In genomic region chr13:44576396-44577235, GRCh38 we compare ENCODE assay signal across 1 cellular context.
TF ChIP-seq lines count a peak whose summit lies in the region.

No MANE protein-coding gene starts in this region.

TF ChIP-seq in HEK293, 187 proteins besides CTCF, POLR2A, EP300 and RAD21 (continued from another document and continues in another):
- TF ChIP-seq ZSCAN23 (tag by site-specific recombination; IDR thresholded peaks at IDR 0.05) (no peak), HOXC10 (CRISPR knock-in tag; IDR thresholded peaks at IDR 0.05) (no peak), KLF7 (tag by site-specific recombination; IDR thresholded peaks at IDR 0.05; ENCODE audit: borderline replicate concordance) (no peak), ZNF777 (tag by site-specific recombination; IDR thresholded peaks at IDR 0.05; ENCODE audit: borderline replicate concordance) (no peak), ZNF146 (tag by site-specific recombination; IDR thresholded peaks at IDR 0.05) (no peak), ZNF211 (tag by site-specific recombination; IDR thresholded peaks at IDR 0.05; ENCODE audit: low read depth) (no peak), SCRT2 (tag by site-specific recombination; IDR thresholded peaks at IDR 0.05) (no peak), SALL2 (tag by site-specific recombination; IDR thresholded peaks at IDR 0.05; ENCODE audit: borderline replicate concordance) (no peak), ZNF214 (tag by site-specific recombination; IDR thresholded peaks at IDR 0.05; ENCODE audit: borderline replicate concordance) (no peak), ZNF121 (tag by site-specific recombination; IDR thresholded peaks at IDR 0.05) (no peak), ZNF747 (tag by site-specific recombination; IDR thresholded peaks at IDR 0.05) (no peak), ZNF350 (tag by site-specific recombination; IDR thresholded peaks at IDR 0.05) (no peak), ZNF555 (tag by site-specific recombination; conservative IDR thresholded peaks at IDR 0.05) (no peak), ZNF629 (tag by site-specific recombination; IDR thresholded peaks at IDR 0.05) (peak; percentile 30; the same call in 1 of the 2 replicates), ZNF677 (tag by site-specific recombination; IDR thresholded peaks at IDR 0.05) (0 out of 2 replicates have a peak, but pooled peaks have one; percentile 33), ZBTB20 (tag by site-specific recombination; IDR thresholded peaks at IDR 0.05) (peak; percentile 73; the same call in 1 of the 2 replicates), ZBTB17 (tag by site-specific recombination; IDR thresholded peaks at IDR 0.05) (peak; percentile 30; the same call in 1 of the 2 replicates), ZNF366 (tag by site-specific recombination; conservative IDR thresholded peaks at IDR 0.05) (0 out of 2 replicates have a peak, but pooled peaks have one; percentile 7), ZIC2 (tag by site-specific recombination; IDR thresholded peaks at IDR 0.05) (no peak), ZNF157 (tag by site-specific recombination; IDR thresholded peaks at IDR 0.05) (no peak), ZNF548 (tag by site-specific recombination; IDR thresholded peaks at IDR 0.05) (no peak), TRIM28 (IDR thresholded peaks at IDR 0.05; ENCODE audit: borderline replicate concordance, low read length) (no peak), ZNF610 (tag by site-specific recombination; IDR thresholded peaks at IDR 0.05; ENCODE audit: borderline replicate concordance) (no peak), ZNF10 (tag by site-specific recombination; IDR thresholded peaks at IDR 0.05) (no peak), ZNF2 (tag by site-specific recombination; IDR thresholded peaks at IDR 0.05) (peak; percentile 83), SP7 (tag by site-specific recombination; IDR thresholded peaks at IDR 0.05) (0 out of 2 replicates have a peak, but pooled peaks have one; percentile 44), FEZF1 (tag by site-specific recombination; IDR thresholded peaks at IDR 0.05) (peak; percentile 42), ZNF670 (tag by site-specific recombination; IDR thresholded peaks at IDR 0.05; ENCODE audit: low read depth) (no peak), ZNF239 (tag by site-specific recombination; IDR thresholded peaks at IDR 0.05) (no peak), ZSCAN5A (tag by site-specific recombination; IDR thresholded peaks at IDR 0.05) (no peak), ZNF26 (tag by site-specific recombination; IDR thresholded peaks at IDR 0.05) (no peak), ZNF114 (tag by site-specific recombination; IDR thresholded peaks at IDR 0.05) (no peak), ZNF623 (tag by site-specific recombination; IDR thresholded peaks at IDR 0.05) (no peak), ZNF426 (tag by site-specific recombination; IDR thresholded peaks at IDR 0.05) (no peak), KLF10 (tag by site-specific recombination; IDR thresholded peaks at IDR 0.05) (no peak), ZBTB6 (tag by site-specific recombination; IDR thresholded peaks at IDR 0.05) (no peak), ZNF792 (tag by site-specific recombination; IDR thresholded peaks at IDR 0.05) (no peak), ZNF280D (tag by site-specific recombination; IDR thresholded peaks at IDR 0.05) (no peak), BCL11B (tag by site-specific recombination; IDR thresholded peaks at IDR 0.05; ENCODE audit: low read depth) (no peak)
- TF ChIP-seq, protein P1, sequence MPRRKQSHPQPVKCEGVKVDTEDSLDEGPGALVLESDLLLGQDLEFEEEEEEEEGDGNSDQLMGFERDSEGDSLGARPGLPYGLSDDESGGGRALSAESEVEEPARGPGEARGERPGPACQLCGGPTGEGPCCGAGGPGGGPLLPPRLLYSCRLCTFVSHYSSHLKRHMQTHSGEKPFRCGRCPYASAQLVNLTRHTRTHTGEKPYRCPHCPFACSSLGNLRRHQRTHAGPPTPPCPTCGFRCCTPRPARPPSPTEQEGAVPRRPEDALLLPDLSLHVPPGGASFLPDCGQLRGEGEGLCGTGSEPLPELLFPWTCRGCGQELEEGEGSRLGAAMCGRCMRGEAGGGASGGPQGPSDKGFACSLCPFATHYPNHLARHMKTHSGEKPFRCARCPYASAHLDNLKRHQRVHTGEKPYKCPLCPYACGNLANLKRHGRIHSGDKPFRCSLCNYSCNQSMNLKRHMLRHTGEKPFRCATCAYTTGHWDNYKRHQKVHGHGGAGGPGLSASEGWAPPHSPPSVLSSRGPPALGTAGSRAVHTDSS (tag by site-specific recombination; IDR thresholded peaks at IDR 0.05), result peak; percentile 63
- TF ChIP-seq, protein P2, sequence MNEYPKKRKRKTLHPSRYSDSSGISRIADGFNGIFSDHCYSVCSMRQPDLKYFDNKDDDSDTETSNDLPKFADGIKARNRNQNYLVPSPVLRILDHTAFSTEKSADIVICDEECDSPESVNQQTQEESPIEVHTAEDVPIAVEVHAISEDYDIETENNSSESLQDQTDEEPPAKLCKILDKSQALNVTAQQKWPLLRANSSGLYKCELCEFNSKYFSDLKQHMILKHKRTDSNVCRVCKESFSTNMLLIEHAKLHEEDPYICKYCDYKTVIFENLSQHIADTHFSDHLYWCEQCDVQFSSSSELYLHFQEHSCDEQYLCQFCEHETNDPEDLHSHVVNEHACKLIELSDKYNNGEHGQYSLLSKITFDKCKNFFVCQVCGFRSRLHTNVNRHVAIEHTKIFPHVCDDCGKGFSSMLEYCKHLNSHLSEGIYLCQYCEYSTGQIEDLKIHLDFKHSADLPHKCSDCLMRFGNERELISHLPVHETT (tag by site-specific recombination; IDR thresholded peaks at IDR 0.05), result no peak
- TF ChIP-seq, protein P3, sequence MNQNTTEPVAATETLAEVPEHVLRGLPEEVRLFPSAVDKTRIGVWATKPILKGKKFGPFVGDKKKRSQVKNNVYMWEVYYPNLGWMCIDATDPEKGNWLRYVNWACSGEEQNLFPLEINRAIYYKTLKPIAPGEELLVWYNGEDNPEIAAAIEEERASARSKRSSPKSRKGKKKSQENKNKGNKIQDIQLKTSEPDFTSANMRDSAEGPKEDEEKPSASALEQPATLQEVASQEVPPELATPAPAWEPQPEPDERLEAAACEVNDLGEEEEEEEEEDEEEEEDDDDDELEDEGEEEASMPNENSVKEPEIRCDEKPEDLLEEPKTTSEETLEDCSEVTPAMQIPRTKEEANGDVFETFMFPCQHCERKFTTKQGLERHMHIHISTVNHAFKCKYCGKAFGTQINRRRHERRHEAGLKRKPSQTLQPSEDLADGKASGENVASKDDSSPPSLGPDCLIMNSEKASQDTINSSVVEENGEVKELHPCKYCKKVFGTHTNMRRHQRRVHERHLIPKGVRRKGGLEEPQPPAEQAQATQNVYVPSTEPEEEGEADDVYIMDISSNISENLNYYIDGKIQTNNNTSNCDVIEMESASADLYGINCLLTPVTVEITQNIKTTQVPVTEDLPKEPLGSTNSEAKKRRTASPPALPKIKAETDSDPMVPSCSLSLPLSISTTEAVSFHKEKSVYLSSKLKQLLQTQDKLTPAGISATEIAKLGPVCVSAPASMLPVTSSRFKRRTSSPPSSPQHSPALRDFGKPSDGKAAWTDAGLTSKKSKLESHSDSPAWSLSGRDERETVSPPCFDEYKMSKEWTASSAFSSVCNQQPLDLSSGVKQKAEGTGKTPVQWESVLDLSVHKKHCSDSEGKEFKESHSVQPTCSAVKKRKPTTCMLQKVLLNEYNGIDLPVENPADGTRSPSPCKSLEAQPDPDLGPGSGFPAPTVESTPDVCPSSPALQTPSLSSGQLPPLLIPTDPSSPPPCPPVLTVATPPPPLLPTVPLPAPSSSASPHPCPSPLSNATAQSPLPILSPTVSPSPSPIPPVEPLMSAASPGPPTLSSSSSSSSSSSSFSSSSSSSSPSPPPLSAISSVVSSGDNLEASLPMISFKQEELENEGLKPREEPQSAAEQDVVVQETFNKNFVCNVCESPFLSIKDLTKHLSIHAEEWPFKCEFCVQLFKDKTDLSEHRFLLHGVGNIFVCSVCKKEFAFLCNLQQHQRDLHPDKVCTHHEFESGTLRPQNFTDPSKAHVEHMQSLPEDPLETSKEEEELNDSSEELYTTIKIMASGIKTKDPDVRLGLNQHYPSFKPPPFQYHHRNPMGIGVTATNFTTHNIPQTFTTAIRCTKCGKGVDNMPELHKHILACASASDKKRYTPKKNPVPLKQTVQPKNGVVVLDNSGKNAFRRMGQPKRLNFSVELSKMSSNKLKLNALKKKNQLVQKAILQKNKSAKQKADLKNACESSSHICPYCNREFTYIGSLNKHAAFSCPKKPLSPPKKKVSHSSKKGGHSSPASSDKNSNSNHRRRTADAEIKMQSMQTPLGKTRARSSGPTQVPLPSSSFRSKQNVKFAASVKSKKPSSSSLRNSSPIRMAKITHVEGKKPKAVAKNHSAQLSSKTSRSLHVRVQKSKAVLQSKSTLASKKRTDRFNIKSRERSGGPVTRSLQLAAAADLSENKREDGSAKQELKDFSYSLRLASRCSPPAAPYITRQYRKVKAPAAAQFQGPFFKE (tag by site-specific recombination; IDR thresholded peaks at IDR 0.05; ENCODE audit: borderline replicate concordance), result no peak
- TF ChIP-seq, protein P4, sequence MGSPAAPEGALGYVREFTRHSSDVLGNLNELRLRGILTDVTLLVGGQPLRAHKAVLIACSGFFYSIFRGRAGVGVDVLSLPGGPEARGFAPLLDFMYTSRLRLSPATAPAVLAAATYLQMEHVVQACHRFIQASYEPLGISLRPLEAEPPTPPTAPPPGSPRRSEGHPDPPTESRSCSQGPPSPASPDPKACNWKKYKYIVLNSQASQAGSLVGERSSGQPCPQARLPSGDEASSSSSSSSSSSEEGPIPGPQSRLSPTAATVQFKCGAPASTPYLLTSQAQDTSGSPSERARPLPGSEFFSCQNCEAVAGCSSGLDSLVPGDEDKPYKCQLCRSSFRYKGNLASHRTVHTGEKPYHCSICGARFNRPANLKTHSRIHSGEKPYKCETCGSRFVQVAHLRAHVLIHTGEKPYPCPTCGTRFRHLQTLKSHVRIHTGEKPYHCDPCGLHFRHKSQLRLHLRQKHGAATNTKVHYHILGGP (tag by site-specific recombination; IDR thresholded peaks at IDR 0.05), result no peak
- TF ChIP-seq, protein P5, sequence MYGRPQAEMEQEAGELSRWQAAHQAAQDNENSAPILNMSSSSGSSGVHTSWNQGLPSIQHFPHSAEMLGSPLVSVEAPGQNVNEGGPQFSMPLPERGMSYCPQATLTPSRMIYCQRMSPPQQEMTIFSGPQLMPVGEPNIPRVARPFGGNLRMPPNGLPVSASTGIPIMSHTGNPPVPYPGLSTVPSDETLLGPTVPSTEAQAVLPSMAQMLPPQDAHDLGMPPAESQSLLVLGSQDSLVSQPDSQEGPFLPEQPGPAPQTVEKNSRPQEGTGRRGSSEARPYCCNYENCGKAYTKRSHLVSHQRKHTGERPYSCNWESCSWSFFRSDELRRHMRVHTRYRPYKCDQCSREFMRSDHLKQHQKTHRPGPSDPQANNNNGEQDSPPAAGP (tag by site-specific recombination; IDR thresholded peaks at IDR 0.05), result no peak; the same call in 1 of the 2 replicates
- TF ChIP-seq, protein P6, sequence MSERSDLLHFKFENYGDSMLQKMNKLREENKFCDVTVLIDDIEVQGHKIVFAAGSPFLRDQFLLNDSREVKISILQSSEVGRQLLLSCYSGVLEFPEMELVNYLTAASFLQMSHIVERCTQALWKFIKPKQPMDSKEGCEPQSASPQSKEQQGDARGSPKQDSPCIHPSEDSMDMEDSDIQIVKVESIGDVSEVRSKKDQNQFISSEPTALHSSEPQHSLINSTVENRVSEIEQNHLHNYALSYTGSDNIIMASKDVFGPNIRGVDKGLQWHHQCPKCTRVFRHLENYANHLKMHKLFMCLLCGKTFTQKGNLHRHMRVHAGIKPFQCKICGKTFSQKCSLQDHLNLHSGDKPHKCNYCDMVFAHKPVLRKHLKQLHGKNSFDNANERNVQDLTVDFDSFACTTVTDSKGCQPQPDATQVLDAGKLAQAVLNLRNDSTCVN (tag by site-specific recombination; optimal IDR thresholded peaks at IDR 0.05), result peak; percentile 38
